ENCODE assay signal across 1 cellular context in the genomic region with DNA sequence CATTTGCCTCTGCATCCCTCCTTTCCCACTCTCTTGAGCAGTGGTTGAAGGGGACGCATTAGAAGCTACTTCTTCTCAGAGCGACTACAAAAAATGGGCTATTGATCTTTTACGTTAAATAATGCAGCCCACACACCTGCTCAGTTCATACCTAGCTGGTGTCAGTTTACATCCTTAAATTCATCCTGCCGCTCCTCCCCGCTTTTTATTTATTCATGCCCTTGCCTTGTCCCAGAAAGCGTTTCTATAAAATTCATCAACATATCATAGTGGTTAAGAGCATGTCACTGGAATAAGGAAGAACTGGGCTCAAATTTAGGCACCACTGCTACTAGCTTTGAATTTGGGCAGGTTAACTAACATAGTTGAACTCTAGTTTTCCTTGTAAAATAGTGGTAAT.
TF ChIP-seq lines count a peak whose summit lies in the region.

No MANE protein-coding gene starts in this region.

TF ChIP-seq in HepG2, 621 proteins besides CTCF, POLR2A, EP300 and RAD21 (continued from another document):
- TF ChIP-seq ZNF451 (CRISPR knock-in tag; IDR thresholded peaks at IDR 0.05) (no peak), HOXA7 (CRISPR knock-in tag; IDR thresholded peaks at IDR 0.05) (no peak), MED1 (CRISPR knock-in tag; IDR thresholded peaks at IDR 0.05) (no peak), ZNF567 (CRISPR knock-in tag; IDR thresholded peaks at IDR 0.05; ENCODE audit: borderline replicate concordance) (0 out of 2 replicates have a peak, but pooled peaks have one; percentile 29), CC2D1A (CRISPR knock-in tag; IDR thresholded peaks at IDR 0.05) (no peak), ZNF552 (CRISPR knock-in tag; IDR thresholded peaks at IDR 0.05; ENCODE audit: borderline replicate concordance) (no peak), ZFYVE20 (CRISPR knock-in tag; IDR thresholded peaks at IDR 0.05; ENCODE audit: borderline replicate concordance, low read depth) (no peak), MTA3 (CRISPR knock-in tag; IDR thresholded peaks at IDR 0.05) (no peak), THYN1 (CRISPR knock-in tag; IDR thresholded peaks at IDR 0.05; ENCODE audit: borderline replicate concordance, low read depth) (no peak), NFKB2 (CRISPR knock-in tag; IDR thresholded peaks at IDR 0.05; ENCODE audit: borderline replicate concordance) (no peak), ZNF569 (CRISPR knock-in tag; IDR thresholded peaks at IDR 0.05; ENCODE audit: borderline replicate concordance) (no peak), ZNF713 (CRISPR knock-in tag; IDR thresholded peaks at IDR 0.05) (0 out of 2 replicates have a peak, but pooled peaks have one; percentile 25), EHMT2 (IDR thresholded peaks at IDR 0.05; ENCODE audit: borderline replicate concordance, low read depth, low read length) (no peak), ZNF557 (CRISPR knock-in tag; IDR thresholded peaks at IDR 0.05) (no peak)
- TF ChIP-seq, protein P1, sequence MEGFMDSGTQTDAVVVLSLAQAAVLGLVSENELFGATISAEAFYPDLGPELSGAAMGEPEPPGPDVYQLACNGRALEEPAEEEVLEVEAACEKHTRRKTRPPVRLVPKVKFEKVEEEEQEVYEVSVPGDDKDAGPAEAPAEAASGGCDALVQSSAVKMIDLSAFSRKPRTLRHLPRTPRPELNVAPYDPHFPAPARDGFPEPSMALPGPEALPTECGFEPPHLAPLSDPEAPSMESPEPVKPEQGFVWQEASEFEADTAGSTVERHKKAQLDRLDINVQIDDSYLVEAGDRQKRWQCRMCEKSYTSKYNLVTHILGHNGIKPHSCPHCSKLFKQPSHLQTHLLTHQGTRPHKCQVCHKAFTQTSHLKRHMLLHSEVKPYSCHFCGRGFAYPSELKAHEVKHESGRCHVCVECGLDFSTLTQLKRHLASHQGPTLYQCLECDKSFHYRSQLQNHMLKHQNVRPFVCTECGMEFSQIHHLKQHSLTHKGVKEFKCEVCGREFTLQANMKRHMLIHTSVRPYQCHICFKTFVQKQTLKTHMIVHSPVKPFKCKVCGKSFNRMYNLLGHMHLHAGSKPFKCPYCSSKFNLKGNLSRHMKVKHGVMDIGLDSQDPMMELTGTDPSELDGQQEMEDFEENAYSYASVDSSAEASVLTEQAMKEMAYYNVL (CRISPR knock-in tag; IDR thresholded peaks at IDR 0.05; ENCODE audit: borderline replicate concordance), result no peak
- TF ChIP-seq, protein P2, sequence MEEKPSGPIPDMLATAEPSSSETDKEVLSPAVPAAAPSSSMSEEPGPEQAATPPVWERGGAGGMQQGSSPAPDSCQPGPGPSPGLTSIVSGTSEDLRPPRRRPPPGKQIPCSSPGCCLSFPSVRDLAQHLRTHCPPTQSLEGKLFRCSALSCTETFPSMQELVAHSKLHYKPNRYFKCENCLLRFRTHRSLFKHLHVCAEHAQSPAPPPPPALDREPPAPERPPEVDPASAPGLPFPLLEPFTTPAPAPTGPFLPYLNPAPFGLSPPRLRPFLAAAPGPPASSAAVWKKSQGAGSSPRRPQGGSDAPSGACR (CRISPR knock-in tag; IDR thresholded peaks at IDR 0.05), result no peak
- TF ChIP-seq, protein P3, sequence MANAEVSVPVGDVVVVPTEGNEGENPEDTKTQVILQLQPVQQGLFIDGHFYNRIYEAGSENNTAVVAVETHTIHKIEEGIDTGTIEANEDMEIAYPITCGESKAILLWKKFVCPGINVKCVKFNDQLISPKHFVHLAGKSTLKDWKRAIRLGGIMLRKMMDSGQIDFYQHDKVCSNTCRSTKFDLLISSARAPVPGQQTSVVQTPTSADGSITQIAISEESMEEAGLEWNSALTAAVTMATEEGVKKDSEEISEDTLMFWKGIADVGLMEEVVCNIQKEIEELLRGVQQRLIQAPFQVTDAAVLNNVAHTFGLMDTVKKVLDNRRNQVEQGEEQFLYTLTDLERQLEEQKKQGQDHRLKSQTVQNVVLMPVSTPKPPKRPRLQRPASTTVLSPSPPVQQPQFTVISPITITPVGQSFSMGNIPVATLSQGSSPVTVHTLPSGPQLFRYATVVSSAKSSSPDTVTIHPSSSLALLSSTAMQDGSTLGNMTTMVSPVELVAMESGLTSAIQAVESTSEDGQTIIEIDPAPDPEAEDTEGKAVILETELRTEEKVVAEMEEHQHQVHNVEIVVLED (CRISPR knock-in tag; IDR thresholded peaks at IDR 0.05; ENCODE audit: borderline replicate concordance), result no peak
TF ChIP-seq in HepG2: peak in this region for 4.
